In genomic region chr10:133359554-133359971, GRCh38 we compare ENCODE assay signal across 2 cellular contexts.
TF ChIP-seq lines count a peak whose summit lies in the region.

No MANE protein-coding gene starts in this region.

TF ChIP-seq in HEK293, 187 proteins besides CTCF, POLR2A, EP300 and RAD21 (continues in another document):
- TF ChIP-seq ZNF473 (tag by site-specific recombination; IDR thresholded peaks at IDR 0.05) (no peak), ZNF223 (tag by site-specific recombination; IDR thresholded peaks at IDR 0.05) (no peak), ZNF561 (tag by site-specific recombination; IDR thresholded peaks at IDR 0.05; ENCODE audit: borderline replicate concordance) (peak; percentile 27; the same call in 1 of the 2 replicates), ZBTB10 (tag by site-specific recombination; IDR thresholded peaks at IDR 0.05) (0 out of 2 replicates have a peak, but pooled peaks have one; percentile 21), ZBTB20 (tag by site-specific recombination; IDR thresholded peaks at IDR 0.05) (peak; percentile 67), ZNF433 (tag by site-specific recombination; IDR thresholded peaks at IDR 0.05; ENCODE audit: low read depth) (no peak), ZNF350 (tag by site-specific recombination; IDR thresholded peaks at IDR 0.05) (0 out of 2 replicates have a peak, but pooled peaks have one; percentile 51), ZIC2 (tag by site-specific recombination; IDR thresholded peaks at IDR 0.05) (peak; percentile 34), ZNF132 (tag by site-specific recombination; IDR thresholded peaks at IDR 0.05; ENCODE audit: borderline replicate concordance) (no peak), ZNF112 (tag by site-specific recombination; IDR thresholded peaks at IDR 0.05) (0 out of 2 replicates have a peak, but pooled peaks have one; percentile 58), ZNF660 (tag by site-specific recombination; IDR thresholded peaks at IDR 0.05) (peak; percentile 71; the same call in 1 of the 2 replicates), ZNF776 (tag by site-specific recombination; IDR thresholded peaks at IDR 0.05; ENCODE audit: borderline replicate concordance) (0 out of 2 replicates have a peak, but pooled peaks have one; percentile 66), ZBTB8A (tag by site-specific recombination; IDR thresholded peaks at IDR 0.05) (peak; percentile 18; the same call in 1 of the 2 replicates), ZBTB11 (tag by site-specific recombination; conservative IDR thresholded peaks at IDR 0.05; ENCODE audit: low read depth) (no peak), BCL11A (tag by site-specific recombination; IDR thresholded peaks at IDR 0.05; ENCODE audit: low read depth) (no peak), ZNF174 (tag by site-specific recombination; IDR thresholded peaks at IDR 0.05) (0 out of 2 replicates have a peak, but pooled peaks have one; percentile 12), ZBTB17 (tag by site-specific recombination; IDR thresholded peaks at IDR 0.05) (peak; percentile 57; the same call in 1 of the 2 replicates), BCL6B (tag by site-specific recombination; IDR thresholded peaks at IDR 0.05) (peak; percentile 43; the same call in 1 of the 2 replicates), ZNF513 (tag by site-specific recombination; IDR thresholded peaks at IDR 0.05) (no peak)

TF ChIP-seq in HepG2, 621 proteins besides CTCF, POLR2A, EP300 and RAD21 (continues in another document):
- peak; percentile 62; the same call in 1 of the 2 replicates for TF ChIP-seq MIER3 (CRISPR knock-in tag; IDR thresholded peaks at IDR 0.05; ENCODE audit: borderline replicate concordance)
- TF ChIP-seq ZNF432 (CRISPR knock-in tag; IDR thresholded peaks at IDR 0.05; ENCODE audit: borderline replicate concordance): no peak
- no peak for TF ChIP-seq PRDM15 (CRISPR knock-in tag; IDR thresholded peaks at IDR 0.05)
- TF ChIP-seq BHLHE40 (IDR thresholded peaks at IDR 0.05; ENCODE audit: low read length): 0 out of 2 replicates have a peak, but pooled peaks have one; percentile 24
- TF ChIP-seq MTF2 (CRISPR knock-in tag; IDR thresholded peaks at IDR 0.05; ENCODE audit: borderline replicate concordance): no peak
- TF ChIP-seq ZNF644 (CRISPR knock-in tag; IDR thresholded peaks at IDR 0.05; ENCODE audit: low read depth): peak; percentile 88
- TF ChIP-seq ZNF138 (CRISPR knock-in tag; IDR thresholded peaks at IDR 0.05; ENCODE audit: low read depth): no peak
- TF ChIP-seq TEAD3 (CRISPR knock-in tag; optimal IDR thresholded peaks at IDR 0.05; ENCODE audit: borderline replicate concordance): peak; percentile 61
- peak; percentile 25; the same call in 1 of the 2 replicates for TF ChIP-seq TAF1 (CRISPR knock-in tag; IDR thresholded peaks at IDR 0.05)
- TF ChIP-seq FOXC1 (CRISPR knock-in tag; IDR thresholded peaks at IDR 0.05; ENCODE audit: borderline replicate concordance): peak; percentile 66; the same call in 1 of the 2 replicates
- no peak for TF ChIP-seq ZNF326 (CRISPR knock-in tag; IDR thresholded peaks at IDR 0.05; ENCODE audit: borderline replicate concordance)
- no peak for TF ChIP-seq REXO4 (CRISPR knock-in tag; IDR thresholded peaks at IDR 0.05; ENCODE audit: borderline replicate concordance)
- no peak for TF ChIP-seq ZNF737 (CRISPR knock-in tag; IDR thresholded peaks at IDR 0.05; ENCODE audit: borderline replicate concordance)
- TF ChIP-seq RERE (CRISPR knock-in tag; IDR thresholded peaks at IDR 0.05; ENCODE audit: low read depth): no peak
- no peak for TF ChIP-seq FOXK2 (IDR thresholded peaks at IDR 0.05)
- TF ChIP-seq ZNF646 (CRISPR knock-in tag; IDR thresholded peaks at IDR 0.05): no peak
- TF ChIP-seq TFE3 (CRISPR knock-in tag; IDR thresholded peaks at IDR 0.05): peak; percentile 17; the same call in 1 of the 2 replicates
- no peak for TF ChIP-seq E2F5 (CRISPR knock-in tag; conservative IDR thresholded peaks at IDR 0.05)
- no peak for TF ChIP-seq TARDBP (CRISPR knock-in tag; IDR thresholded peaks at IDR 0.05)
- no peak for TF ChIP-seq GRHL1 (CRISPR knock-in tag; conservative IDR thresholded peaks at IDR 0.05)
- TF ChIP-seq RFXAP (CRISPR knock-in tag; IDR thresholded peaks at IDR 0.05; ENCODE audit: borderline replicate concordance): no peak; the same call in 1 of the 2 replicates
- TF ChIP-seq IKZF1 (IDR thresholded peaks at IDR 0.05): no peak
- TF ChIP-seq TP53 (CRISPR knock-in tag; conservative IDR thresholded peaks at IDR 0.05): 0 out of 2 replicates have a peak, but pooled peaks have one; percentile 12
- no peak; the same call in 1 of the 2 replicates for TF ChIP-seq CBX5 (CRISPR knock-in tag; IDR thresholded peaks at IDR 0.05; ENCODE audit: borderline replicate concordance)
